18 cellular contexts compared by ENCODE assay signal in genomic region chr11:103699656-103700055, GRCh38.
A peak's percentile ranks its signal among the peaks of the same experiment; 100 is the strongest.
DNase-seq lines count a peak whose midpoint lies in the region; TF ChIP-seq lines count a peak whose summit lies in the region.
"Had no signal": no experiment of that assay in that cellular context is flagged by ENCODE, and none has a peak within 500 bp of the region (broad histone marks: within the 10 kb centered on the region; RNA-seq: fewer than 3 reads in every experiment).

No MANE protein-coding gene starts in this region.

- H3F3A ChIP-seq in GM23248 (ENCODE audit: insufficient read depth), result peaks cover 33% of the 10 kb centered on the region

- peaks cover 33% of the 10 kb centered on the region for H3K4me1 Mint-ChIP-seq in mesothelial cell of epicardium
- H3K4me1 Mint-ChIP-seq: CD14-positive monocyte; CD8-positive, alpha-beta memory T cell had no signal

- no peaks in the 10 kb centered on the region for H3K79me2 ChIP-seq in GM23248 (ENCODE audit: insufficient read depth)

- H3K36me3 ChIP-seq in A673 (ENCODE audit: insufficient read depth, low read length, poor library complexity, severe bottlenecking) (no peaks in the 10 kb centered on the region), GM23248 (ENCODE audit: low read depth) (no peaks in the 10 kb centered on the region), SK-N-MC (ENCODE audit: insufficient read depth, low read length) (0 out of 2 replicates have a peak, but pooled peaks cover 6% of the 10 kb centered on the region)
- H3K36me3 ChIP-seq: BE2C; BLaER1 treated with 17β-estradiol and CSF1 and Interleukin-3, amounts not matched to agents 10 nM and 100 nM had no signal

- in situ Hi-C loops in GM23248 (cut with MboI), result loop anchor here (10.0 to 25.0 kb wide), 2 partner anchors 445 to 638 kb away; no protein-coding TSS in a partner anchor

- no peaks in the 10 kb centered on the region for H3K27me3 Mint-ChIP-seq in mesothelial cell of epicardium (ENCODE audit: low read depth)

- H3K27me3 ChIP-seq in A673 (replicated peaks; ENCODE audit: insufficient read depth, low read depth, low read length, poor library complexity), result no peaks in the 10 kb centered on the region
- no peaks in the 10 kb centered on the region for H3K27me3 ChIP-seq in GM23248 (replicated peaks; ENCODE audit: insufficient read depth)
- H3K27me3 ChIP-seq: BE2C; BLaER1 treated with 17β-estradiol and CSF1 and Interleukin-3, amounts not matched to agents 10 nM and 100 nM had no signal

- H3K9me3 Mint-ChIP-seq in mesothelial cell of epicardium, result peaks cover 5% of the 10 kb centered on the region
- H3K9me3 Mint-ChIP-seq: CD4-positive, alpha-beta T cell; CD8-positive, alpha-beta memory T cell had no signal

- H3K4me3 ChIP-seq in A673 (ENCODE audit: low read depth, low read length, poor library complexity, severe bottlenecking) (no peak overlapping the region), GM23248 (no peak overlapping the region), SK-N-MC (no peak overlapping the region; the same call in 1 of the 2 replicates)
- H3K4me3 ChIP-seq: A549; BLaER1 treated with 17β-estradiol and CSF1 and Interleukin-3, amounts not matched to agents 10 nM and 100 nM had no signal

- POLR2A ChIA-PET in A673 (lab: Charles Lee; ENCODE audit: low non-redundant PET), result no interaction called here

- no peak overlapping the region for H3K4me2 ChIP-seq in GM23248 (ENCODE audit: unreplicated experiment)
- H3K4me2 ChIP-seq: BLaER1 treated with 17β-estradiol and CSF1 and Interleukin-3, amounts not matched to agents 10 nM and 100 nM had no signal

- peaks cover 7% of the 10 kb centered on the region for H3K4me1 ChIP-seq in A673 (ENCODE audit: insufficient read depth, low read length, poor library complexity, severe bottlenecking)
- peaks cover 41% of the 10 kb centered on the region for H3K4me1 ChIP-seq in GM23248 (ENCODE audit: insufficient read depth)
- H3K4me1 ChIP-seq: BLaER1 treated with 17β-estradiol and CSF1 and Interleukin-3, amounts not matched to agents 10 nM and 100 nM had no signal

- H3K27ac ChIP-seq in A673 (ENCODE audit: low read depth, low read length, poor library complexity, severe bottlenecking), result peak overlapping the region; percentile 39
- 0 out of 2 replicates have a peak overlapping the region, but pooled peaks have one; percentile 44 for H3K27ac ChIP-seq in GM23248
- peak overlapping the region; percentile 98 for H3K27ac ChIP-seq in SK-N-MC
- H3K27ac ChIP-seq: BLaER1 treated with 17β-estradiol and CSF1 and Interleukin-3, amounts not matched to agents 10 nM and 100 nM had no signal

- no peaks in the 10 kb centered on the region; the same call in 1 of the 2 replicates for H3K9me2 ChIP-seq in GM23248 (ENCODE audit: insufficient read depth)

- intact Hi-C loops in A673 (cut with micrococcal nuclease; ENCODE audit: unreplicated experiment), result no loop called here

- CTCF ChIA-PET in A673 (lab: Charles Lee), result interaction anchor here (0.7 kb wide), 1 partner anchor 829 kb away, joined by 3 read pairs; no protein-coding TSS in a partner anchor

- no TSS peak for BruUV-seq in A673 (replicated peaks; lab: Mats Ljungman, UMichigan)

- H3K36me3 Mint-ChIP-seq in mesothelial cell of epicardium, result no peaks in the 10 kb centered on the region
- H3K36me3 Mint-ChIP-seq: CD14-positive monocyte; CD8-positive, alpha-beta memory T cell had no signal

- no peak overlapping the region for H3K9ac ChIP-seq in GM23248
- no peak overlapping the region for H3K9ac ChIP-seq in SK-N-MC (ENCODE audit: insufficient read length)
- H3K9ac ChIP-seq: BLaER1 treated with 17β-estradiol and CSF1 and Interleukin-3, amounts not matched to agents 10 nM and 100 nM had no signal

- peak overlapping the region; percentile 26 for H3K27ac Mint-ChIP-seq in mesothelial cell of epicardium
- H3K27ac Mint-ChIP-seq: CD14-positive monocyte; CD4-positive, alpha-beta T cell had no signal

- no peak overlapping the region for H3K4me3 Mint-ChIP-seq in mesothelial cell of epicardium
- H3K4me3 Mint-ChIP-seq: CD14-positive monocyte; CD4-positive, alpha-beta T cell; CD8-positive, alpha-beta memory T cell had no signal

- H2AFZ ChIP-seq in GM23248, result no peak overlapping the region

- no peaks in the 10 kb centered on the region for H3K9me3 ChIP-seq in A673 (ENCODE audit: low read depth, low read length, poor library complexity, severe bottlenecking)
- no peaks in the 10 kb centered on the region for H3K9me3 ChIP-seq in GM23248 (ENCODE audit: low read depth)
- H3K9me3 ChIP-seq in SK-N-MC (ENCODE audit: low read depth, low read length), result peaks cover 2% of the 10 kb centered on the region; the same call in 1 of the 2 replicates
- H3K9me3 ChIP-seq: BE2C had no signal

- H4K20me1 ChIP-seq in GM23248 (ENCODE audit: insufficient read depth), result no peaks in the 10 kb centered on the region
- H4K20me1 ChIP-seq: BLaER1 treated with 17β-estradiol and CSF1 and Interleukin-3, amounts not matched to agents 10 nM and 100 nM had no signal

- TF ChIP-seq CTCF in A673 (conservative IDR thresholded peaks at IDR 0.05; ENCODE audit: low read depth, low read length) (no peak), mesothelial cell of epicardium (IDR thresholded peaks at IDR 0.05; ENCODE audit: unreplicated experiment) (no peak)

- 95 to 100% methylated on average over 1 of the region's 1 CpG for WGBS in GM23248 (ENCODE audit: low coverage in 1 of 2, low lambda C conversion rate in 2 of 2, missing lambda C conversion rate in 2 of 2), 2 experiments

- DNase-seq in A673 (ENCODE audit: low spot score) (peak; percentile 57), GM23248 (no peak), SK-N-MC (ENCODE audit: low read depth, low spot score) (peak; percentile 78), mesothelial cell of epicardium (ENCODE audit: low spot score in 2 of 2, unreplicated experiment in 2 of 2) (no peak), DMS114 treated with DMSO at 0.1 percent for 48 hours (lab: John Stamatoyannopoulos, UW; ENCODE audit: unreplicated experiment) (no peak), NCI-H2196 treated with DMSO at 0.1 percent for 48 hours (lab: John Stamatoyannopoulos, UW; ENCODE audit: unreplicated experiment) (no peak)
- no peak for DNase-seq in activated T-cell treated with anti-CD3 and anti-CD28 coated beads, Interleukin-2, amount 50 U/mL, for 1 hour
- DNase-seq: 8988T; BE2C; CD4-positive, alpha-beta T cell; CD8-positive, alpha-beta memory T cell; DMS153; DND-41; H7; HCEC 1CT had no signal

Comparison
In these comparisons a context has a peak if more than half of its experiments do, and no peak if none do; other contexts are left out.
1. DNase-seq: peak in A673 (single experiment) and SK-N-MC (single experiment); none in GM23248 (single experiment), mesothelial cell of epicardium (0 of 2), DMS114 treated with DMSO at 0.1 percent for 48 hours (single experiment), NCI-H2196 treated with DMSO at 0.1 percent for 48 hours (single experiment) and activated T-cell treated with anti-CD3 and anti-CD28 coated beads, Interleukin-2, amount 50 U/mL, for 1 hour (single experiment).
2. H3K27ac ChIP-seq: peak in every context shown above with its lines; median percentile 98 in SK-N-MC; 44 in GM23248; 39 in A673.